8 cellular contexts compared by ENCODE assay signal in the genomic region with DNA sequence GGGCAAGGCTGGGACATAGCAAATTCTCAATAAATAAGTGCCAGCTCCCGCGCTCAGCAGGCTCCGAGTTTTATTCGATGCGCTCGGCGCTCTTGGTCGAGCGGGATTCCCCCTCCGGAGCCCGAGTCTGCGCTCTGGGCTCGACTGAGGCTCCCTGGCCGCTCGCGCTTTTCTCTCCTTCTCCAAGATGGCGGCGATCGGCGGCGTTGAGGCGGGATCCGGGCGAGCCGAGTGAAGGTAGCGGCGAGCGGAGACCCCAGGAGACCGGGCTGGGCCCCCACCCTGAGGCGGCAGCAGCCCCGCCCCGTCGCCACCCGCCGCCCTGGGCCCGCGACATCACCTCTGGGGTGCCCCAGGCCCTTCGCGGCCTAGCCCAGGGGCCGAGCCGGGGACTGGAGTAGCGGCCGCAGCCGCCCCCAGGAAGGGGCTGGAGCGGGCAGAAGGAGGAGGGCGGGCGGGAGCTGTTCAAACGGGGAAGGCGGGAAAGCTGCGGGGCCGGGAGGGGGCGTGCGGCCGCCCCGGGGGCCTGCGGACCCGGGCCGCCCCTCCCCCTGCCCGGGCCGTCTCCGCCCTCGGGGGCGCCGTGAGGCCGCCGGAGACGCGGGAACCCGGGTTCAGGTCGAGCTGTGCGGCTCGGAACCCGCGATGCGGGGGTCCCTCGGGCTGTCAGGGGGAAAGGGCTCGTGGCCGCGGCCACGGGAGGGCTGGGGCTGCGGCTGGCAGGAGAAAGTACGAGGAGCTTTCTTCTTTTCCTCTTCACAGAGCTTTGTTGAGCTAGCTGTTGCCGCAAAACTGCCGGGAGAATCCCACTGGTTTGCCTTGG. TPM values are rescaled to one million over a fixed set of nuclear protein-coding genes. Genes with fewer than 3 reads are reported as not detected.
DNase-seq lines count a peak whose midpoint lies in the region; ATAC-seq, FAIRE-seq and TF ChIP-seq lines count a peak whose summit lies in the region.

A gene with protein sequence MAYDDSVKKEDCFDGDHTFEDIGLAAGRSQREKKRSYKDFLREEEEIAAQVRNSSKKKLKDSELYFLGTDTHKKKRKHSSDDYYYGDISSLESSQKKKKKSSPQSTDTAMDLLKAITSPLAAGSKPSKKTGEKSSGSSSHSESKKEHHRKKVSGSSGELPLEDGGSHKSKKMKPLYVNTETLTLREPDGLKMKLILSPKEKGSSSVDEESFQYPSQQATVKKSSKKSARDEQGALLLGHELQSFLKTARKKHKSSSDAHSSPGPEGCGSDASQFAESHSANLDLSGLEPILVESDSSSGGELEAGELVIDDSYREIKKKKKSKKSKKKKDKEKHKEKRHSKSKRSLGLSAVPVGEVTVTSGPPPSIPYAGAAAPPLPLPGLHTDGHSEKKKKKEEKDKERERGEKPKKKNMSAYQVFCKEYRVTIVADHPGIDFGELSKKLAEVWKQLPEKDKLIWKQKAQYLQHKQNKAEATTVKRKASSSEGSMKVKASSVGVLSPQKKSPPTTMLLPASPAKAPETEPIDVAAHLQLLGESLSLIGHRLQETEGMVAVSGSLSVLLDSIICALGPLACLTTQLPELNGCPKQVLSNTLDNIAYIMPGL (plus strand): TSS at position 173 of the 823 bp plus-strand sequence. CDS start 4,898 bp downstream, outside the sequence.

- no peaks in the 10 kb centered on the region for H3K9me3 ChIP-seq in kidney (ENCODE audit: control insufficient read depth in 1 of 2, low read length in 2 of 2)

- H3K4me3 Mint-ChIP-seq in chondrocyte (ENCODE audit: unreplicated experiment), result peak within 1 kb of the TSS; percentile 90

- peaks cover 0 to 6% of the 10 kb centered on the region in 2 donors for H3K4me1 ChIP-seq in kidney (ENCODE audit: control insufficient read depth in 1 of 2, insufficient read depth in 1 of 2, low read depth in 1 of 2, low read length in 2 of 2)

- H3K27ac Mint-ChIP-seq in chondrocyte (ENCODE audit: unreplicated experiment), result peak within 1 kb of the TSS; percentile 91

- peaks cover under 1% of the 10 kb centered on the region in 2 donors for H3K36me3 ChIP-seq in kidney (ENCODE audit: control insufficient read depth in 1 of 2, insufficient read depth in 2 of 2, low read length in 2 of 2)

- no peaks in the 10 kb centered on the region for H3K9me3 Mint-ChIP-seq in chondrocyte (ENCODE audit: low read depth)

- H3K4me1 Mint-ChIP-seq in chondrocyte (ENCODE audit: low read depth), result peaks cover 25% of the 10 kb centered on the region

- H3K27me3 Mint-ChIP-seq in chondrocyte (ENCODE audit: low read depth), result no peaks in the 10 kb centered on the region

- no peak for FAIRE-seq in kidney (lab: Jason Lieb, UNC)

- peak; percentile 88 for ATAC-seq in GM19023 (IDR thresholded peaks at IDR 0.05; ENCODE audit: unreplicated experiment)
- ATAC-seq in HG03196 (IDR thresholded peaks at IDR 0.05; ENCODE audit: unreplicated experiment), result peak; percentile 89

- TF ChIP-seq CTCF in chondrocyte (IDR thresholded peaks at IDR 0.05) (peak; percentile 65), kidney (IDR thresholded peaks at IDR 0.05; ENCODE audit: borderline replicate concordance, extremely low read depth, insufficient read depth) (no peak)

- DNase-seq in AML-193 (lab: John Stamatoyannopoulos, UW) (peak; percentile 76 to 79), NCI-H460 (ENCODE audit: extremely low read depth, low read depth) (peak; percentile 72), chondrocyte (ENCODE audit: low spot score) (peak; percentile 96), kidney (peak; percentile 95)
- DNase-seq in activated CD4-positive, alpha-beta T cell treated with anti-CD3 and anti-CD28 coated beads for 24 hours (ENCODE audit: low read depth in 2 of 2), result peak; percentile 71 to 77
- DNase-seq in stimulated activated CD4-positive, alpha-beta T cell treated with anti-CD3 and anti-CD28 coated beads, Interleukin-15, amount 100 ng/mL, for 1 hour (ENCODE audit: low read depth in 1 of 2, low spot score in 1 of 2), result peak; percentile 74 to 79

- peak within 1 kb of the TSS; percentile 73 to 87 for H3K27ac ChIP-seq in kidney (ENCODE audit: low read depth in 2 of 2, low read length in 2 of 2)

- H3K9ac ChIP-seq in kidney (ENCODE audit: low read length in 2 of 2), result peak within 1 kb of the TSS; percentile 86 to 92

- H3K4me3 ChIP-seq in kidney (ENCODE audit: low read length in 2 of 2), result peak within 1 kb of the TSS; percentile 74 to 82

- intact Hi-C loops in kidney (cut with DNase I), result no loop called here

- H3K36me3 Mint-ChIP-seq in chondrocyte (ENCODE audit: low read depth), result no peaks in the 10 kb centered on the region

RNA-seq across cellular contexts. Expression of the gene that starts here (rescaled TPM):
- 17.0 and 22.9 TPM in 2 replicates for total RNA-seq in NCI-H460 (2014; rRNA removed; shearing (Covaris generic))
- polyA plus RNA-seq in NCI-H460 (2014; cell fraction: nucleus; rRNA removed), result 21.1 and 23.3 TPM in 2 replicates
- total RNA-seq in chondrocyte (18.0 to 22.1 TPM (median 18.9 TPM) in 3 replicates), kidney (17.3 TPM)
- polyA plus RNA-seq in kidney (ENCODE audit: insufficient read depth, low read depth, low replicate concordance), result 3.7 TPM

Comparison
In these comparisons a context has a peak if more than half of its experiments do, and no peak if none do; other contexts are left out.
1. Peak in every context shown above with its lines: DNase-seq, ATAC-seq, H3K4me3 ChIP-seq and H3K27ac ChIP-seq.